ENCODE assay signal across 14 cellular contexts in the genomic region with DNA sequence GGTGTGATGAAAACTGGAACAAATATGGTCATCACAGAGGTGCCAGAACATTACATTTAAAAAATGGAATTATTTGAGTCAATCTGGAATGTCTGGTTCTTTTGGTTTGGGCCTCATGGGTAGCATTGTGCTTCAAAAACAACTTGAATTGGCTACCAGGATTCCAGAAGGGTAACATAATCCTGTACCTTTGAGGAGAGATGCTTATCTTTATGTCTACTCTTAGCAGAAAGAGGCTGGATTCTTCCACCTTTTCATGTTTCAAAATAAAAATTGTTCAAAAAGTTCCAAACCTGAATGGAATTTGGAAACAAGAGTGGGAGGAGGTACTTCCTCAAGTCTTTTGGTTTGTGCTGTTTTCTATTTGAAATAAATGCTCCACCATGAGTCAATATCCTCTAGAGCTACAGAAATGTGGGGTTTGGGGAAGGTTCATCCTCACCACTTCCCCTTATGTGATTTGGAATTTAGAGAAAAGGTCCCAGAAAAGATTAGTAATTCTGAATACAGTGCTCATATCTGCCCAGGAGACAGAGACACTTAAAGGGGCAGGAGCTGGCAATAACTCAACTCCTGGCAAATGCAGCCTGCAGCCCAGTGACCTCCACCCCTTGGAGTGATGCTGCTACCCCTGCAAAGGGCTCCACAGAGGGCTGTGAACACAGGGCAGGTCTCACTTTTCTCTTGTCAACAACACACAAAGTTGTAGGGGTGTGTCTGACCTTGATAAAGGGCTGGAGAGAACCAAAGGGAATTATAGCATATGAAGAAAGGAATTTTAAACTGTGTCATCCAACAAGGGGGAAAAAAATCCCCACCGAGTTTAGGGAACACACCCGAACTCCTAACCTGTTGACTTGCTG.
DNase-seq lines count a peak whose midpoint lies in the region; ATAC-seq, FAIRE-seq and TF ChIP-seq lines count a peak whose summit lies in the region.
"Had no signal": no experiment of that assay in that cellular context is flagged by ENCODE, and none has a peak within 500 bp of the region (broad histone marks: within the 10 kb centered on the region; RNA-seq: fewer than 3 reads in every experiment).

No MANE protein-coding gene starts in this region.

- no peaks in the 10 kb centered on the region for H3K9me1 ChIP-seq in K562 (ENCODE audit: control insufficient read depth, insufficient read depth, low read length)

- ATAC-seq in K562: no peak
- ATAC-seq in GM18520 (IDR thresholded peaks at IDR 0.05; ENCODE audit: unreplicated experiment): no peak
- no peak for ATAC-seq in GM19351 (IDR thresholded peaks at IDR 0.05; ENCODE audit: unreplicated experiment)

- no peak overlapping the region for H3K4me3 ChIP-seq in K562
- H3K4me3 ChIP-seq: colonic mucosa had no signal

- DNase-seq in AML-193 (lab: John Stamatoyannopoulos, UW) (peak; percentile 41 to 56), M059J (ENCODE audit: low read depth) (peak; percentile 24), K562 (ENCODE audit: extremely low read depth in 1 of 4, low spot score in 3 of 4) (no peak), mesothelial cell of epicardium (ENCODE audit: low spot score in 2 of 2, unreplicated experiment in 2 of 2) (no peak), NCI-H774 (lab: John Stamatoyannopoulos, UW) (no peak)
- no peak for DNase-seq in stimulated activated CD4-positive, alpha-beta T cell treated with anti-CD3 and anti-CD28 coated beads, Interleukin-4, amount 100 ng/mL, for 4 hours
- DNase-seq: activated CD4-positive, alpha-beta T cell treated with anti-CD3 and anti-CD28 coated beads, Interleukin-2, amount 50 U/mL, for 4 hours; activated naive CD4-positive, alpha-beta T cell; colonic mucosa; stimulated activated CD4-positive, alpha-beta T cell treated with anti-CD3 and anti-CD28 coated beads, Interleukin-12 subunit alpha, Interleukin-12 subunit beta, amount 100 ng/mL, for 4 hours had no signal

- H3K36me3 ChIP-seq in K562 (ENCODE audit: control insufficient read depth, insufficient read depth, low read length): no peaks in the 10 kb centered on the region
- H3K36me3 ChIP-seq: colonic mucosa had no signal

- no peak for TF ChIP-seq POLR2A in K562 (conservative IDR thresholded peaks at IDR 0.05)

- TF ChIP-seq CTCF in K562 (IDR thresholded peaks at IDR 0.05 in 2 of 3, conservative IDR thresholded peaks at IDR 0.05 in 1 of 3; ENCODE audit: insufficient read depth in 2 of 3, low read depth in 1 of 3, low read length in 3 of 3) (no peak), mesothelial cell of epicardium (IDR thresholded peaks at IDR 0.05; ENCODE audit: unreplicated experiment) (no peak)

- H3K4me1 ChIP-seq in K562 (replicated peaks in 1 of 2; ENCODE audit: control insufficient read depth in 2 of 2, insufficient read depth in 2 of 2, low read length in 2 of 2): peaks cover 0 to 3% of the 10 kb centered on the region in 2 experiments; a peak in 2 of 5 replicates
- H3K4me1 ChIP-seq: colonic mucosa had no signal

- no peak overlapping the region for H3K9ac ChIP-seq in K562 (ENCODE audit: insufficient read depth in 1 of 2, low read depth in 2 of 2, low read length in 2 of 2)
- H3K9ac ChIP-seq: KMS-11 had no signal

- BruUV-seq in K562 (replicated peaks; lab: Mats Ljungman, UMichigan): no TSS peak

- no peaks in the 10 kb centered on the region for H3K27me3 Mint-ChIP-seq in mesothelial cell of epicardium (ENCODE audit: low read depth)
- H3K27me3 Mint-ChIP-seq: B cell had no signal

- peaks cover 14% of the 10 kb centered on the region for H3K4me1 Mint-ChIP-seq in mesothelial cell of epicardium

- no peaks in the 10 kb centered on the region for H3K9me3 ChIP-seq in K562 (replicated peaks; ENCODE audit: control insufficient read depth, insufficient read depth, low read depth, low read length)
- H3K9me3 ChIP-seq: colonic mucosa had no signal

- H3K4me3 Mint-ChIP-seq in mesothelial cell of epicardium: no peak overlapping the region
- H3K4me3 Mint-ChIP-seq: B cell had no signal

- no peak overlapping the region for H3K4me2 ChIP-seq in K562 (ENCODE audit: insufficient read depth, low read length)
- H3K4me2 ChIP-seq: KMS-11 had no signal

- no peak overlapping the region for H3K27ac ChIP-seq in K562 (ENCODE audit: extremely low read depth, low read depth, low read length)
- H3K27ac ChIP-seq: colonic mucosa, KMS-11 had no signal

- no peaks in the 10 kb centered on the region for H3K79me2 ChIP-seq in K562 (ENCODE audit: control insufficient read depth, insufficient read depth, low read length)

- H3K9me3 Mint-ChIP-seq in mesothelial cell of epicardium: no peaks in the 10 kb centered on the region

- no peak for TF ChIP-seq EP300 in K562 (IDR thresholded peaks at IDR 0.05; ENCODE audit: low read length)

- intact Hi-C loops in K562 (cut with micrococcal nuclease): no loop called here

- CTCF ChIA-PET in K562 (lab: Yijun Ruan, JAX; ENCODE audit: low intra/inter-chr PET ratio): no interaction called here

- H3K36me3 Mint-ChIP-seq in mesothelial cell of epicardium: no peaks in the 10 kb centered on the region

- H3K27ac Mint-ChIP-seq in mesothelial cell of epicardium: peak overlapping the region; percentile 6
- H3K27ac Mint-ChIP-seq: B cell had no signal

- no peak overlapping the region for H2AFZ ChIP-seq in K562 (ENCODE audit: low read depth, low read length)

- POLR2A ChIA-PET in K562 (lab: Yijun Ruan, JAX): no interaction called here

- FAIRE-seq in K562 (lab: Jason Lieb, UNC): no peak

- no peaks in the 10 kb centered on the region for H3K27me3 ChIP-seq in K562 (ENCODE audit: control insufficient read depth in 2 of 2, insufficient read depth in 2 of 2, low read length in 2 of 2)
- H3K27me3 ChIP-seq: colonic mucosa had no signal

- WGBS in K562 (ENCODE audit: insufficient coverage, low coverage, missing lambda C conversion rate): 5% methylated on average over 2 of the region's 2 CpGs

- H4K20me1 ChIP-seq in K562 (replicated peaks; ENCODE audit: control insufficient read depth, insufficient read depth, low read length): no peaks in the 10 kb centered on the region

- in situ Hi-C loops in K562 (cut with MboI): no loop called here

- no peak for TF ChIP-seq RAD21 in K562 (CRISPR knock-in tag; conservative IDR thresholded peaks at IDR 0.05 in 1 of 2, IDR thresholded peaks at IDR 0.05 in 1 of 2)

TF ChIP-seq in K562, 482 proteins besides CTCF, POLR2A, EP300 and RAD21:
- TF ChIP-seq NRF1 (conservative IDR thresholded peaks at IDR 0.05 in 1 of 2, IDR thresholded peaks at IDR 0.05 in 1 of 2): no peak
- 0 out of 2 replicates have a peak, but pooled peaks have one; percentile 4 for TF ChIP-seq SPI1 (IDR thresholded peaks at IDR 0.05; ENCODE audit: borderline replicate concordance, low read depth, low read length)

Comparison
In these comparisons a context has a peak if more than half of its experiments do, and no peak if none do; other contexts are left out.
1. DNase-seq: peak in AML-193 (2 of 2) and M059J (single experiment); none in K562 (0 of 4), mesothelial cell of epicardium (0 of 2), NCI-H774 (single experiment) and stimulated activated CD4-positive, alpha-beta T cell treated with anti-CD3 and anti-CD28 coated beads, Interleukin-4, amount 100 ng/mL, for 4 hours (0 of 2).